ENCODE assay signal across 22 cellular contexts in the genomic region with DNA sequence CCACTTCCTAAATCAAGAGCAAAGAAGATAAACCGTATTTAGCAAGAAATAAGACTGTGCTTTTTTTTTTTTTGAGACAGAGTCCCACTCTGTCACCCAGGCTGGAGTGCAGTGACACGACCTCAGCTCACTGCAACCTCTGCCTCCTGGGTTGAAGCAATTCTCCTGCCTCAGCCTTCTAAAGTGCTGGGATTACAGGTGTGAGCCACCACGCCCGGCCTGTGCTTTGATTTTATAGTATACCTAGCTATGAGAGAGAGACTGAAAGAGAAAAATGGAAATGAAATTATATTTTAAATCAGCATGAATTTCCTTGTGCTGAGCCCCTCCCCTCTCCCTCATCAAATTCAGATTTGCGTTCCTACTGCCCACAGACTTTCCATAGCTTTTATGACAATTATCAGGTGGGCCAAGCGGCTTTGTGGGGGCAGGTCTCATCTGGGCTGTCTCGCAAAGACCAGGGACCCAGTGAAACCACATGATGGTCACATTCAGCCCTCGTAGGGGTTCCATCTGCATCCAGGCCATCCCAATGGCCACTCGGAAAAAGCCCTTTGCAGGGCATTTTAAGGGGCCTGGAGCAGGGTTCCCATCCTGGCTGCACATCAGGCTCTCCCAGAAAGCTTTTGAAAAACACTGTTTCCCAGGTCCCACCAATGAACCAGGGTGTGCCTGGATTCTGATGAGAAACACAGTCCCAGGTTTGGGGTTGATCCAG. TPM values are rescaled to one million over a fixed set of nuclear protein-coding genes. Genes with fewer than 3 reads are reported as not detected.
DNase-seq lines count a peak whose midpoint lies in the region; ATAC-seq and TF ChIP-seq lines count a peak whose summit lies in the region.
"Had no signal": no experiment of that assay in that cellular context is flagged by ENCODE, and none has a peak within 500 bp of the region (broad histone marks: within the 10 kb centered on the region; RNA-seq: fewer than 3 reads in every experiment).

No MANE protein-coding gene starts in this region.

- H3K27ac Mint-ChIP-seq in activated naive CD4-positive, alpha-beta T cell treated with anti-CD3 and anti-CD28 coated beads, Interleukin-2, amount 10 ng/mL, durations not matched to agents 7 days and 5 days, result no peak overlapping the region

- H3K27me3 ChIP-seq in colonic mucosa (no peaks in the 10 kb centered on the region), stomach (no peaks in the 10 kb centered on the region)

- TF ChIP-seq CTCF in colonic mucosa (IDR thresholded peaks at IDR 0.05) (no peak), mucosa of descending colon (IDR thresholded peaks at IDR 0.05) (no peak), stomach (IDR thresholded peaks at IDR 0.05) (no peak)

- H3K4me3 Mint-ChIP-seq in activated naive CD4-positive, alpha-beta T cell treated with anti-CD3 and anti-CD28 coated beads, Interleukin-2, amount 10 ng/mL, durations not matched to agents 7 days and 5 days, result no peak overlapping the region
- H3K4me3 Mint-ChIP-seq: IgD-negative memory B cell had no signal

- in situ Hi-C loops in ACHN (cut with HindIII; ENCODE audit: low pct_ligation_motif_present, low pct_unique_long_range_greater_than_20kb, low sequenced_read_pairs), result no loop called here

- intact Hi-C loops in colonic mucosa (cut with DNase I) (no loop called here), mucosa of descending colon (cut with DNase I, micrococcal nuclease) (no loop called here), stomach (cut with DNase I; ENCODE audit: low total_unique reads) (no loop called here)

- no peaks in the 10 kb centered on the region for H3K4me1 Mint-ChIP-seq in activated naive CD4-positive, alpha-beta T cell treated with anti-CD3 and anti-CD28 coated beads, Interleukin-2, amount 10 ng/mL, durations not matched to agents 7 days and 5 days

- TF ChIP-seq POLR2A in stomach (IDR thresholded peaks at IDR 0.05), result no peak

- ATAC-seq in mucosa of descending colon, result peak; percentile 23
- ATAC-seq in GM21390 (IDR thresholded peaks at IDR 0.05; ENCODE audit: unreplicated experiment), result no peak

- H3K9ac ChIP-seq in colonic mucosa (ENCODE audit: low read depth in 2 of 2, low read length in 2 of 2), result no peak overlapping the region

- H3K4me1 ChIP-seq in colonic mucosa, result peaks cover 10% of the 10 kb centered on the region
- peaks cover 12% of the 10 kb centered on the region for H3K4me1 ChIP-seq in mucosa of descending colon (ENCODE audit: low read depth)
- no peaks in the 10 kb centered on the region for H3K4me1 ChIP-seq in stomach
- H3K4me1 ChIP-seq: HAP-1 had no signal

- H3K9me3 Mint-ChIP-seq in activated naive CD4-positive, alpha-beta T cell treated with anti-CD3 and anti-CD28 coated beads, Interleukin-2, amount 10 ng/mL, durations not matched to agents 7 days and 5 days, result peaks cover 13% of the 10 kb centered on the region

- peaks cover 4% of the 10 kb centered on the region for H3K27me3 Mint-ChIP-seq in activated naive CD4-positive, alpha-beta T cell treated with anti-CD3 and anti-CD28 coated beads, Interleukin-2, amount 10 ng/mL, durations not matched to agents 7 days and 5 days
- H3K27me3 Mint-ChIP-seq: IgD-negative memory B cell had no signal

- H3K36me3 ChIP-seq in colonic mucosa (no peaks in the 10 kb centered on the region), mucosa of descending colon (ENCODE audit: low read depth) (no peaks in the 10 kb centered on the region), stomach (no peaks in the 10 kb centered on the region)
- H3K36me3 ChIP-seq: HAP-1 had no signal

- 88 to 93% (median 91%) methylated on average over 9 of the region's 9 CpGs for WGBS in stomach, 5 donors

- H3K27ac ChIP-seq in colonic mucosa, result no peak overlapping the region
- H3K27ac ChIP-seq in stomach, result no peak overlapping the region
- H3K27ac ChIP-seq: C4-2B, PC-9 had no signal

- peak; percentile 7 for DNase-seq in activated naive CD4-positive, alpha-beta T cell treated with anti-CD3 and anti-CD28 coated beads, Interleukin-2, amount 10 ng/mL, durations not matched to agents 7 days and 5 days
- DNase-seq in activated naive CD4-positive, alpha-beta T cell treated with anti-CD3 and anti-CD28 coated beads, Interleukin-2, amount 50 U/mL, for 16 hours, result no peak
- DNase-seq in colonic mucosa, result peak; percentile 47
- peak in 2 of 3 donors; percentile 51 to 61 for DNase-seq in mucosa of descending colon
- DNase-seq in stomach, result peak; percentile 20
- DNase-seq in GDM1 (lab: John Stamatoyannopoulos, UW), result no peak
- no peak for DNase-seq in ACHN
- DNase-seq: DMS53, GF-D8, NCI-H1105, NCI-H2029 treated with DMSO at 0.1 percent for 48 hours, NCI-H226, NCI-H510A treated with DMSO at 0.1 percent for 48 hours, NCI-H748 treated with DMSO at 0.1 percent for 48 hours, PC-9, RPMI8226, SHP77 treated with DMSO at 0.1 percent for 48 hours had no signal

- no peak for TF ChIP-seq EP300 in stomach (IDR thresholded peaks at IDR 0.05)

- H3K4me3 ChIP-seq in colonic mucosa, result no peak overlapping the region
- no peak overlapping the region for H3K4me3 ChIP-seq in mucosa of descending colon
- no peak overlapping the region for H3K4me3 ChIP-seq in stomach
- H3K4me3 ChIP-seq: HAP-1, PC-9 had no signal

- CTCF ChIA-PET in activated naive CD4-positive, alpha-beta T cell treated with anti-CD3 and anti-CD28 coated beads, Interleukin-2, amount 10 ng/mL, durations not matched to agents 7 days and 5 days (lab: Charles Lee), result interaction anchor here (0.7 kb wide), 1 partner anchor 424 kb away, joined by 3 read pairs; no protein-coding TSS in a partner anchor

- peaks cover 4% of the 10 kb centered on the region for H3K36me3 Mint-ChIP-seq in activated naive CD4-positive, alpha-beta T cell treated with anti-CD3 and anti-CD28 coated beads, Interleukin-2, amount 10 ng/mL, durations not matched to agents 7 days and 5 days

- H3K9me3 ChIP-seq in colonic mucosa (no peaks in the 10 kb centered on the region), mucosa of descending colon (peaks cover 16% of the 10 kb centered on the region), stomach (peaks cover 0 to 23% (median 22%) of the 10 kb centered on the region in 4 donors)

RNA-seq across cellular contexts. Expression of a gene that starts 8.5 kb away (rescaled TPM):
- total RNA-seq in colonic mucosa (not detected), mucosa of descending colon (not detected), stomach (not detected)
- polyA plus RNA-seq in stomach, result not detected
- total RNA-seq: A172, PC-9 had no signal
- polyA plus RNA-seq: IgD-negative memory B cell had no signal

Comparison
In these comparisons a context has a peak if more than half of its experiments do, and no peak if none do; other contexts are left out.
1. DNase-seq: peak in activated naive CD4-positive, alpha-beta T cell treated with anti-CD3 and anti-CD28 coated beads, Interleukin-2, amount 10 ng/mL, durations not matched to agents 7 days and 5 days (single experiment), colonic mucosa (single experiment), mucosa of descending colon (2 of 3) and stomach (single experiment); none in activated naive CD4-positive, alpha-beta T cell treated with anti-CD3 and anti-CD28 coated beads, Interleukin-2, amount 50 U/mL, for 16 hours (single experiment), GDM1 (single experiment) and ACHN (single experiment).